Comparison of ENCODE assay signal across 12 cellular contexts in the genomic region with DNA sequence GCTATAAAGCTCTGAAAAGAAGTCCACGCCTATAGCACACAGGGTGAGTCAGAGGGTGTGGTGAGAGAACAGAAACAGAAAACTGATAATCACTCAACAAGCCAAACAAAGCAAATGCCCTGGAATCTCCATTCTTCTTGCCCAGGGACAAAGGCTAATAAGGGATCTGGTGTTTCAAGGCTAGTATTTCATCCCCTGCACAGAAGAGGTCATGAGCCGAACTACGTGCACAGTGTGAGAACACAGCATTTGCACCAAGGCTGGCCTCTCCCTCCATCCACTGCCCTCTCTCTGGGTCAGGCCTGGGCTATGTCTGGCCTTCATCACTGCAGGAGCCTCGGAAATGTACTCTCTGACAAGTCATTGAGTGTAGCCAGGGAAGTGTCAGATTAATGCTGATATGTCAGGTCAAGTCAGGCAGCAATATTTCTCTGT. TPM values are rescaled to one million over a fixed set of nuclear protein-coding genes. Genes with fewer than 3 reads are reported as not detected.
DNase-seq lines count a peak whose midpoint lies in the region; ATAC-seq and TF ChIP-seq lines count a peak whose summit lies in the region.
"Had no signal": no experiment of that assay in that cellular context is flagged by ENCODE, and none has a peak within 500 bp of the region (broad histone marks: within the 10 kb centered on the region; RNA-seq: fewer than 3 reads in every experiment).

No MANE protein-coding gene starts in this region.

- H3K27me3 ChIP-seq in WERI-Rb-1 (ENCODE audit: insufficient read depth, low read depth, severe bottlenecking) (no peaks in the 10 kb centered on the region), suprapubic skin (no peaks in the 10 kb centered on the region)

- H3K4me3 ChIP-seq in WERI-Rb-1 (ENCODE audit: low read depth, low read length) (no peak overlapping the region), suprapubic skin (no peak overlapping the region)

- WGBS in suprapubic skin, result 55% methylated on average over 4 of the region's 4 CpGs

- intact Hi-C loops in left ventricle myocardium superior (cut with micrococcal nuclease), result no loop called here

- H3K36me3 ChIP-seq in WERI-Rb-1, result no peaks in the 10 kb centered on the region
- no peaks in the 10 kb centered on the region for H3K36me3 ChIP-seq in suprapubic skin

- no peak for TF ChIP-seq EP300 in suprapubic skin (IDR thresholded peaks at IDR 0.05)

- H3K27ac ChIP-seq in WERI-Rb-1 (peak overlapping the region; percentile 21; the same call in 1 of the 2 replicates), suprapubic skin (peak overlapping the region; percentile 12)
- H3K27ac ChIP-seq: 22Rv1, parathyroid adenoma had no signal

- TF ChIP-seq CTCF in WERI-Rb-1 (IDR thresholded peaks at IDR 0.05; ENCODE audit: low read depth, low read length) (no peak), suprapubic skin (IDR thresholded peaks at IDR 0.05) (no peak)

- TF ChIP-seq POLR2A in suprapubic skin (IDR thresholded peaks at IDR 0.05), result no peak

- peak; percentile 62 for ATAC-seq in left ventricle myocardium superior
- ATAC-seq in stimulated activated naive CD8-positive, alpha-beta T cell treated with anti-CD3 and anti-CD28 coated beads, Interleukin-15, Interleukin-2, amounts not matched to agents 100 U/mL and 50 U/mL, for 24 hours, result no peak
- ATAC-seq in HG02610 (IDR thresholded peaks at IDR 0.05; ENCODE audit: unreplicated experiment), result no peak

- DNase-seq in DMS153 (lab: John Stamatoyannopoulos, UW), result peak; percentile 27
- no peak for DNase-seq in DMS153 treated with DMSO at 0.1 percent for 48 hours (lab: John Stamatoyannopoulos, UW; ENCODE audit: unreplicated experiment)
- DNase-seq in WERI-Rb-1, result peak; percentile 37
- no peak for DNase-seq in left ventricle myocardium superior
- DNase-seq in suprapubic skin (ENCODE audit: low spot score in 2 of 2), result no peak
- DNase-seq in NCI-H187 treated with DMSO at 0.1 percent for 48 hours (lab: John Stamatoyannopoulos, UW), result no peak
- no peak for DNase-seq in stimulated activated naive CD8-positive, alpha-beta T cell treated with anti-CD3 and anti-CD28 coated beads, Interleukin-15, Interleukin-2, amounts not matched to agents 100 U/mL and 50 U/mL, for 24 hours
- DNase-seq: activated naive CD4-positive, alpha-beta T cell treated with anti-CD3 and anti-CD28 coated beads, Interleukin-2, amount 50 U/mL, for 16 hours; NCI-H446 had no signal

- H3K9me3 ChIP-seq in WERI-Rb-1 (ENCODE audit: severe bottlenecking) (no peaks in the 10 kb centered on the region), suprapubic skin (no peaks in the 10 kb centered on the region)

- H3K4me1 ChIP-seq in suprapubic skin, result peaks cover 36% of the 10 kb centered on the region
- H3K4me1 ChIP-seq: parathyroid adenoma had no signal

RNA-seq across cellular contexts. Expression of a gene that starts 42.7 kb away (rescaled TPM):
- 0.35 TPM for total RNA-seq in left ventricle myocardium superior
- under 1 TPM in 3 of 4 donors, not detected in 1; 0.47 to 0.64 (median 0.47) TPM for total RNA-seq in suprapubic skin

Comparison
In these comparisons a context has a peak if more than half of its experiments do, and no peak if none do; other contexts are left out.
1. DNase-seq: peak in DMS153 (single experiment) and WERI-Rb-1 (single experiment); none in DMS153 treated with DMSO at 0.1 percent for 48 hours (single experiment), left ventricle myocardium superior (single experiment), suprapubic skin (0 of 2), NCI-H187 treated with DMSO at 0.1 percent for 48 hours (single experiment) and stimulated activated naive CD8-positive, alpha-beta T cell treated with anti-CD3 and anti-CD28 coated beads, Interleukin-15, Interleukin-2, amounts not matched to agents 100 U/mL and 50 U/mL, for 24 hours (single experiment).